Comparison of ENCODE assay signal across 37 cellular contexts in the genomic region with DNA sequence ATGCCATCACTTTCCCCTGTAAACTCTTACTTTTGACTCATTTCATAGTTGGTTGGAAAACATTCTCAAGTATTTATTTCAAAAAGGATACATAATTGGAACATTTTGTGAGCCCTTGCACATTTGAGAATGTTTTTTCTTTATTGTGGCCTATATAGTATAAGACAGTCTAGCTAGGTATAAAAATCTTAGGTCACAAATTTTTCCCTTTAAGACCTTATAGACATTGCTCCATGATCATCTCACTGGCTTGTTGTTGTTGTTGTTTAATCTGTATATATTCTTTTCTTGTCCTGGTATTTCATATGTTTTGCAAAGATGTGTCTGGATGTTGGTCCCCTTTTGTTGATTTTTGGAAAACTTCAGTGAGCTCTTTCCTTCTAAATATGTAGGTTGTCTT.
DNase-seq lines count a peak whose midpoint lies in the region; ATAC-seq, FAIRE-seq and TF ChIP-seq lines count a peak whose summit lies in the region.
"Had no signal": no experiment of that assay in that cellular context is flagged by ENCODE, and none has a peak within 500 bp of the region (broad histone marks: within the 10 kb centered on the region; RNA-seq: fewer than 3 reads in every experiment).

No MANE protein-coding gene starts in this region.

- TF ChIP-seq EP300 in HepG2 (IDR thresholded peaks at IDR 0.05; ENCODE audit: low read depth in 2 of 2, low read length in 2 of 2) (no peak), HepG2 (CRISPR knock-in tag; IDR thresholded peaks at IDR 0.05; ENCODE audit: borderline replicate concordance) (no peak), K562 (IDR thresholded peaks at IDR 0.05; ENCODE audit: low read length) (no peak)

- H3K36me3 ChIP-seq in HepG2 (replicated peaks in 1 of 2; ENCODE audit: control insufficient read depth in 1 of 2, insufficient read depth in 2 of 2, low read length in 2 of 2) (no peaks in the 10 kb centered on the region), right lobe of liver (no peaks in the 10 kb centered on the region), HEK293 (ENCODE audit: control insufficient read depth in 2 of 2, insufficient read depth in 1 of 2, low read length in 2 of 2) (peaks cover 4 to 10% of the 10 kb centered on the region in 2 experiments; a peak in 2 of 3 replicates), K562 (ENCODE audit: control insufficient read depth, insufficient read depth, low read length) (no peaks in the 10 kb centered on the region)
- H3K36me3 ChIP-seq: BE2C; BLaER1; BLaER1 treated with 17β-estradiol and CSF1 and Interleukin-3, amounts not matched to agents 10 nM and 100 nM had no signal

- no peak overlapping the region for H3K27ac ChIP-seq in HepG2 (ENCODE audit: extremely low read length, insufficient read depth, low read length)
- H3K27ac ChIP-seq in right lobe of liver, result no peak overlapping the region
- no peak overlapping the region for H3K27ac ChIP-seq in HEK293 (ENCODE audit: extremely low read depth, low read depth, low read length)
- no peak overlapping the region for H3K27ac ChIP-seq in K562 (ENCODE audit: extremely low read depth, low read depth, low read length)
- H3K27ac ChIP-seq: 22Rv1; A549; BLaER1; BLaER1 treated with 17β-estradiol and CSF1 and Interleukin-3, amounts not matched to agents 10 nM and 100 nM; C4-2B had no signal

- no peak for ATAC-seq in HepG2
- no peak for ATAC-seq in right lobe of liver
- no peak for ATAC-seq in K562
- ATAC-seq: A549; CD8-positive, alpha-beta T cell had no signal

- POLR2A ChIA-PET in HepG2 (lab: Yijun Ruan, JAX), result no interaction called here
- POLR2A ChIA-PET in HEK293 (lab: Yijun Ruan, JAX), result no interaction called here
- POLR2A ChIA-PET in K562 (lab: Yijun Ruan, JAX), result no interaction called here

- no peaks in the 10 kb centered on the region for H3K27me3 Mint-ChIP-seq in osteocyte (ENCODE audit: unreplicated experiment)
- H3K27me3 Mint-ChIP-seq: B cell; CD4-positive, alpha-beta T cell had no signal

- intact Hi-C loops in HepG2 (cut with micrococcal nuclease; ENCODE audit: unreplicated experiment) (no loop called here), right lobe of liver (cut with DNase I) (no loop called here), K562 (cut with micrococcal nuclease) (no loop called here)

- FAIRE-seq in HepG2 (lab: Jason Lieb, UNC) (no peak), K562 (lab: Jason Lieb, UNC) (no peak)
- FAIRE-seq: A204.1, A549, D721Med had no signal

- TF ChIP-seq RAD21 in HepG2 (CRISPR knock-in tag; IDR thresholded peaks at IDR 0.05) (no peak), K562 (CRISPR knock-in tag; conservative IDR thresholded peaks at IDR 0.05 in 1 of 2, IDR thresholded peaks at IDR 0.05 in 1 of 2) (no peak)

- peaks cover 14% of the 10 kb centered on the region for H3K36me3 Mint-ChIP-seq in osteocyte (ENCODE audit: unreplicated experiment)
- H3K36me3 Mint-ChIP-seq: CD14-positive monocyte; CD4-positive, CD25-positive, alpha-beta regulatory T cell had no signal

- no peaks in the 10 kb centered on the region for H3K9me1 ChIP-seq in K562 (ENCODE audit: control insufficient read depth, insufficient read depth, low read length)

- H3K9me3 ChIP-seq in HepG2 (ENCODE audit: low read length), result peaks cover 19% of the 10 kb centered on the region
- H3K9me3 ChIP-seq in right lobe of liver, result no peaks in the 10 kb centered on the region
- H3K9me3 ChIP-seq in HEK293 (ENCODE audit: control insufficient read depth, insufficient read depth, low read depth, low read length), result no peaks in the 10 kb centered on the region; the same call in 1 of the 2 replicates
- no peaks in the 10 kb centered on the region for H3K9me3 ChIP-seq in K562 (replicated peaks; ENCODE audit: control insufficient read depth, insufficient read depth, low read depth, low read length)
- H3K9me3 ChIP-seq: BE2C, Caco-2 had no signal

- peaks cover 19% of the 10 kb centered on the region for H3K9me3 Mint-ChIP-seq in osteocyte (ENCODE audit: unreplicated experiment)

- H3K27ac Mint-ChIP-seq in osteocyte (ENCODE audit: unreplicated experiment), result peak overlapping the region; percentile 34
- H3K27ac Mint-ChIP-seq: B cell; CD14-positive monocyte; CD4-positive, alpha-beta T cell; CD4-positive, CD25-positive, alpha-beta regulatory T cell; CD8-positive, alpha-beta T cell had no signal

- no peaks in the 10 kb centered on the region for H3K79me2 ChIP-seq in HepG2 (ENCODE audit: insufficient read depth, low read length)
- no peaks in the 10 kb centered on the region for H3K79me2 ChIP-seq in K562 (ENCODE audit: control insufficient read depth, insufficient read depth, low read length)

- H3K4me1 ChIP-seq in HepG2 (ENCODE audit: insufficient read depth, low read length), result no peaks in the 10 kb centered on the region; the same call in 1 of the 2 replicates
- peaks cover 0 to 5% (median 0%) of the 10 kb centered on the region in 4 donors for H3K4me1 ChIP-seq in right lobe of liver
- H3K4me1 ChIP-seq in HEK293 (ENCODE audit: control insufficient read depth, insufficient read depth, low read length), result no peaks in the 10 kb centered on the region
- no peaks in the 10 kb centered on the region for H3K4me1 ChIP-seq in K562 (replicated peaks in 1 of 2; ENCODE audit: control insufficient read depth in 2 of 2, insufficient read depth in 2 of 2, low read length in 2 of 2)
- H3K4me1 ChIP-seq: BE2C, Caco-2 had no signal

- no peak for TF ChIP-seq CTCF in HepG2 (CRISPR knock-in tag; IDR thresholded peaks at IDR 0.05)
- no peak for TF ChIP-seq CTCF in right lobe of liver (IDR thresholded peaks at IDR 0.05)
- no peak for TF ChIP-seq CTCF in HEK293 (tag by site-specific recombination; IDR thresholded peaks at IDR 0.05)
- no peak for TF ChIP-seq CTCF in K562 (IDR thresholded peaks at IDR 0.05 in 2 of 3, conservative IDR thresholded peaks at IDR 0.05 in 1 of 3; ENCODE audit: insufficient read depth in 2 of 3, low read depth in 1 of 3, low read length in 3 of 3)
- no peak for TF ChIP-seq CTCF in osteocyte (IDR thresholded peaks at IDR 0.05)

- H3K4me1 Mint-ChIP-seq in osteocyte (ENCODE audit: unreplicated experiment), result peaks cover 25% of the 10 kb centered on the region
- H3K4me1 Mint-ChIP-seq: B cell; CD14-positive monocyte; CD4-positive, alpha-beta memory T cell; CD8-positive, alpha-beta memory T cell had no signal

- in situ Hi-C loops in HepG2 (cut with HindIII; ENCODE audit: extremely low pct_ligation_motif_present, low pct_unique_long_range_greater_than_20kb) (no loop called here), K562 (cut with MboI) (no loop called here)

- peaks cover 0 to 16% of the 10 kb centered on the region in 2 experiments; a peak in 1 of 5 replicates for H3K27me3 ChIP-seq in HepG2 (ENCODE audit: control insufficient read depth in 1 of 2, insufficient read depth in 2 of 2, low read length in 2 of 2)
- H3K27me3 ChIP-seq in right lobe of liver, result no peaks in the 10 kb centered on the region
- H3K27me3 ChIP-seq in K562 (ENCODE audit: control insufficient read depth in 2 of 2, insufficient read depth in 2 of 2, low read length in 2 of 2), result peaks cover 0 to 4% of the 10 kb centered on the region in 2 experiments; a peak in 1 of 5 replicates
- H3K27me3 ChIP-seq: BE2C; BLaER1; BLaER1 treated with 17β-estradiol and CSF1 and Interleukin-3, amounts not matched to agents 10 nM and 100 nM had no signal

- no peak for TF ChIP-seq POLR2A in HepG2 (IDR thresholded peaks at IDR 0.05; ENCODE audit: insufficient read depth in 1 of 2, low read depth in 2 of 2, low read length in 2 of 2)
- no peak for TF ChIP-seq POLR2A in right lobe of liver (IDR thresholded peaks at IDR 0.05)
- TF ChIP-seq POLR2A in K562 (conservative IDR thresholded peaks at IDR 0.05), result no peak

- H3K4me3 ChIP-seq in HepG2 (replicated peaks in 1 of 3; ENCODE audit: insufficient read depth in 1 of 3, low read depth in 2 of 3, low read length in 3 of 3) (no peak overlapping the region), right lobe of liver (no peak overlapping the region), HEK293 (ENCODE audit: low read depth, low read length) (no peak overlapping the region), K562 (no peak overlapping the region)
- H3K4me3 ChIP-seq: A549; BLaER1 treated with 17β-estradiol and CSF1 and Interleukin-3, amounts not matched to agents 10 nM and 100 nM had no signal

- CTCF ChIA-PET in HepG2 (lab: Yijun Ruan, JAX; ENCODE audit: low intra/inter-chr PET ratio, low total read pairs), result no interaction called here
- CTCF ChIA-PET in HEK293 (lab: Yijun Ruan, JAX), result interaction anchor here (1.0 to 1.4 kb wide), 3 partner anchors 218 to 320 kb away, joined by 3 to 4 read pairs (median 4); no protein-coding TSS in a partner anchor
- CTCF ChIA-PET in K562 (lab: Yijun Ruan, JAX; ENCODE audit: low intra/inter-chr PET ratio), result no interaction called here

- BruUV-seq in HepG2 (replicated peaks; lab: Mats Ljungman, UMichigan) (no TSS peak), K562 (replicated peaks; lab: Mats Ljungman, UMichigan) (no TSS peak)

- no peak overlapping the region for H3K4me3 Mint-ChIP-seq in osteocyte (ENCODE audit: unreplicated experiment)
- H3K4me3 Mint-ChIP-seq: B cell; CD14-positive monocyte; CD4-positive, alpha-beta memory T cell; CD4-positive, alpha-beta T cell; CD8-positive, alpha-beta memory T cell; CD8-positive, alpha-beta T cell had no signal

- H3K9ac ChIP-seq in HepG2 (ENCODE audit: insufficient read depth, low read depth, low read length) (no peak overlapping the region), K562 (ENCODE audit: insufficient read depth in 1 of 2, low read depth in 2 of 2, low read length in 2 of 2) (no peak overlapping the region)
- H3K9ac ChIP-seq: BLaER1; BLaER1 treated with 17β-estradiol and CSF1 and Interleukin-3, amounts not matched to agents 10 nM and 100 nM had no signal

- H2AFZ ChIP-seq in HepG2 (ENCODE audit: low read length) (no peak overlapping the region), K562 (ENCODE audit: low read depth, low read length) (no peak overlapping the region)

- DNase-seq in HepG2 (ENCODE audit: low spot score) (no peak), right lobe of liver (no peak), K562 (ENCODE audit: extremely low read depth in 1 of 4, low spot score in 3 of 4) (no peak), osteocyte (ENCODE audit: extremely low spot score, unreplicated experiment) (no peak), HK-2 (ENCODE audit: unreplicated experiment) (no peak), medulla oblongata (ENCODE audit: extremely low spot score) (no peak), putamen (ENCODE audit: low spot score) (no peak)
- DNase-seq: 8988T; ACHN; AML-193; BE2C; C1 segment of cervical spinal cord; Caco-2; Calu3; CD4-positive, alpha-beta memory T cell; CD4-positive, alpha-beta T cell; CD4-positive, CD25-positive, alpha-beta regulatory T cell; CD8-positive, alpha-beta memory T cell; CD8-positive, alpha-beta T cell; COR-L47; DMS 273 treated with DMSO at 0.1 percent for 48 hours; DMS153; DMS53; DMS79; DMS79 treated with DMSO at 0.1 percent for 48 hours; DND-41; EL had no signal

- H4K20me1 ChIP-seq in HepG2 (ENCODE audit: insufficient read depth, low read length), result no peaks in the 10 kb centered on the region
- H4K20me1 ChIP-seq in K562 (replicated peaks; ENCODE audit: control insufficient read depth, insufficient read depth, low read length), result no peaks in the 10 kb centered on the region
- H4K20me1 ChIP-seq: BLaER1; BLaER1 treated with 17β-estradiol and CSF1 and Interleukin-3, amounts not matched to agents 10 nM and 100 nM had no signal

- H3K4me2 ChIP-seq in HepG2 (ENCODE audit: low read depth, low read length) (no peak overlapping the region), K562 (ENCODE audit: insufficient read depth, low read length) (no peak overlapping the region)
- H3K4me2 ChIP-seq: A549; BLaER1; BLaER1 treated with 17β-estradiol and CSF1 and Interleukin-3, amounts not matched to agents 10 nM and 100 nM had no signal
